Comparison of ENCODE assay signal across 1 cellular context in the genomic region with DNA sequence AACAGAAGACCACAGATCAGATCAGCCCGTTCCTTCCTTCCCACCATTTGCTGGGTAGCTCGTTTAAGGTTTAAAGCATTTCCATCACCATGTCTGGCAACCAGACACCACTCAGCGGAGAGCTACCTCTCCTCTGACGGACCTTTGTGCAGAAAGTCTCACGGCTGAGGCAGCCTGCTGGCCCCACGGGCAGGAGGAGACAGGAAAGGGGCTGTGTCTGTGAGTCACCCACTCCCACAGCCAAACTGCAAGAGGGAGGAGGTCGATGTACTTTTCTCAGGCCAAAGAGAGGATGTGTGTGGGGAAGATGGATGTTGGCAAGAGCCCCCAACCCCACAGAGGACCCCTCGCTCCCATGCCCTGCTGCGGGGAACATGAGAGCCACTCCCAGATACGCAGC.
TF ChIP-seq lines count a peak whose summit lies in the region.

No MANE protein-coding gene starts in this region.

TF ChIP-seq in GM23338, 12 proteins besides CTCF, POLR2A, EP300 and RAD21:
- TF ChIP-seq, protein P1, sequence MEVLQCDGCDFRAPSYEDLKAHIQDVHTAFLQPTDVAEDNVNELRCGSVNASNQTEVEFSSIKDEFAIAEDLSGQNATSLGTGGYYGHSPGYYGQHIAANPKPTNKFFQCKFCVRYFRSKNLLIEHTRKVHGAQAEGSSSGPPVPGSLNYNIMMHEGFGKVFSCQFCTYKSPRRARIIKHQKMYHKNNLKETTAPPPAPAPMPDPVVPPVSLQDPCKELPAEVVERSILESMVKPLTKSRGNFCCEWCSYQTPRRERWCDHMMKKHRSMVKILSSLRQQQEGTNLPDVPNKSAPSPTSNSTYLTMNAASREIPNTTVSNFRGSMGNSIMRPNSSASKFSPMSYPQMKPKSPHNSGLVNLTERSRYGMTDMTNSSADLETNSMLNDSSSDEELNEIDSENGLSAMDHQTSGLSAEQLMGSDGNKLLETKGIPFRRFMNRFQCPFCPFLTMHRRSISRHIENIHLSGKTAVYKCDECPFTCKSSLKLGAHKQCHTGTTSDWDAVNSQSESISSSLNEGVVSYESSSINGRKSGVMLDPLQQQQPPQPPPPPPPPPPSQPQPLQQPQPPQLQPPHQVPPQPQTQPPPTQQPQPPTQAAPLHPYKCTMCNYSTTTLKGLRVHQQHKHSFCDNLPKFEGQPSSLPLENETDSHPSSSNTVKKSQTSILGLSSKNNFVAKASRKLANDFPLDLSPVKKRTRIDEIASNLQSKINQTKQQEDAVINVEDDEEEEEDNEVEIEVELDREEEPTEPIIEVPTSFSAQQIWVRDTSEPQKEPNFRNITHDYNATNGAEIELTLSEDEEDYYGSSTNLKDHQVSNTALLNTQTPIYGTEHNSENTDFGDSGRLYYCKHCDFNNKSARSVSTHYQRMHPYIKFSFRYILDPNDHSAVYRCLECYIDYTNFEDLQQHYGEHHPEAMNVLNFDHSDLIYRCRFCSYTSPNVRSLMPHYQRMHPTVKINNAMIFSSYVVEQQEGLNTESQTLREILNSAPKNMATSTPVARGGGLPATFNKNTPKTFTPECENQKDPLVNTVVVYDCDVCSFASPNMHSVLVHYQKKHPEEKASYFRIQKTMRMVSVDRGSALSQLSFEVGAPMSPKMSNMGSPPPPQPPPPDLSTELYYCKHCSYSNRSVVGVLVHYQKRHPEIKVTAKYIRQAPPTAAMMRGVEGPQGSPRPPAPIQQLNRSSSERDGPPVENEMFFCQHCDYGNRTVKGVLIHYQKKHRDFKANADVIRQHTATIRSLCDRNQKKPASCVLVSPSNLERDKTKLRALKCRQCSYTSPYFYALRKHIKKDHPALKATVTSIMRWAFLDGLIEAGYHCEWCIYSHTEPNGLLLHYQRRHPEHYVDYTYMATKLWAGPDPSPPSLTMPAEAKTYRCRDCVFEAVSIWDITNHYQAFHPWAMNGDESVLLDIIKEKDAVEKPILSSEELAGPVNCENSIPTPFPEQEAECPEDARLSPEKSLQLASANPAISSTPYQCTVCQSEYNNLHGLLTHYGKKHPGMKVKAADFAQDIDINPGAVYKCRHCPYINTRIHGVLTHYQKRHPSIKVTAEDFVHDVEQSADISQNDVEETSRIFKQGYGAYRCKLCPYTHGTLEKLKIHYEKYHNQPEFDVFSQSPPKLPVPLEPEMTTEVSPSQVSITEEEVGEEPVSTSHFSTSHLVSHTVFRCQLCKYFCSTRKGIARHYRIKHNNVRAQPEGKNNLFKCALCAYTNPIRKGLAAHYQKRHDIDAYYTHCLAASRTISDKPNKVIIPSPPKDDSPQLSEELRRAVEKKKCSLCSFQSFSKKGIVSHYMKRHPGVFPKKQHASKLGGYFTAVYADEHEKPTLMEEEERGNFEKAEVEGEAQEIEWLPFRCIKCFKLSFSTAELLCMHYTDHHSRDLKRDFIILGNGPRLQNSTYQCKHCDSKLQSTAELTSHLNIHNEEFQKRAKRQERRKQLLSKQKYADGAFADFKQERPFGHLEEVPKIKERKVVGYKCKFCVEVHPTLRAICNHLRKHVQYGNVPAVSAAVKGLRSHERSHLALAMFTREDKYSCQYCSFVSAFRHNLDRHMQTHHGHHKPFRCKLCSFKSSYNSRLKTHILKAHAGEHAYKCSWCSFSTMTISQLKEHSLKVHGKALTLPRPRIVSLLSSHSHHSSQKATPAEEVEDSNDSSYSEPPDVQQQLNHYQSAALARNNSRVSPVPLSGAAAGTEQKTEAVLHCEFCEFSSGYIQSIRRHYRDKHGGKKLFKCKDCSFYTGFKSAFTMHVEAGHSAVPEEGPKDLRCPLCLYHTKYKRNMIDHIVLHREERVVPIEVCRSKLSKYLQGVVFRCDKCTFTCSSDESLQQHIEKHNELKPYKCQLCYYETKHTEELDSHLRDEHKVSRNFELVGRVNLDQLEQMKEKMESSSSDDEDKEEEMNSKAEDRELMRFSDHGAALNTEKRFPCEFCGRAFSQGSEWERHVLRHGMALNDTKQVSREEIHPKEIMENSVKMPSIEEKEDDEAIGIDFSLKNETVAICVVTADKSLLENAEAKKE (CRISPR knock-in tag; IDR thresholded peaks at IDR 0.05), result no peak
- TF ChIP-seq, protein P2, sequence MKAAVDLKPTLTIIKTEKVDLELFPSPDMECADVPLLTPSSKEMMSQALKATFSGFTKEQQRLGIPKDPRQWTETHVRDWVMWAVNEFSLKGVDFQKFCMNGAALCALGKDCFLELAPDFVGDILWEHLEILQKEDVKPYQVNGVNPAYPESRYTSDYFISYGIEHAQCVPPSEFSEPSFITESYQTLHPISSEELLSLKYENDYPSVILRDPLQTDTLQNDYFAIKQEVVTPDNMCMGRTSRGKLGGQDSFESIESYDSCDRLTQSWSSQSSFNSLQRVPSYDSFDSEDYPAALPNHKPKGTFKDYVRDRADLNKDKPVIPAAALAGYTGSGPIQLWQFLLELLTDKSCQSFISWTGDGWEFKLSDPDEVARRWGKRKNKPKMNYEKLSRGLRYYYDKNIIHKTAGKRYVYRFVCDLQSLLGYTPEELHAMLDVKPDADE (IDR thresholded peaks at IDR 0.05), result no peak
- no peak for TF ChIP-seq JUNB (IDR thresholded peaks at IDR 0.05; ENCODE audit: unreplicated experiment)
- no peak for TF ChIP-seq ZNF114 (CRISPR knock-in tag; IDR thresholded peaks at IDR 0.05)
- TF ChIP-seq CREB1 (CRISPR knock-in tag; IDR thresholded peaks at IDR 0.05; ENCODE audit: low read depth), result no peak
TF ChIP-seq in GM23338: peak in this region for 0.
